20 cellular contexts compared by ENCODE assay signal in genomic region chr2:58701688-58702301, GRCh38.
A peak's percentile ranks its signal among the peaks of the same experiment; 100 is the strongest.
DNase-seq lines count a peak whose midpoint lies in the region; ATAC-seq, FAIRE-seq and TF ChIP-seq lines count a peak whose summit lies in the region.
"Had no signal": no experiment of that assay in that cellular context is flagged by ENCODE, and none has a peak within 500 bp of the region (broad histone marks: within the 10 kb centered on the region; RNA-seq: fewer than 3 reads in every experiment).

No MANE protein-coding gene starts in this region.

- intact Hi-C loops in endothelial cell of umbilical vein (cut with micrococcal nuclease), result no loop called here

- no peaks in the 10 kb centered on the region for H3K9me3 Mint-ChIP-seq in stimulated activated naive CD8-positive, alpha-beta T cell treated with anti-CD3 and anti-CD28 coated beads, Interleukin-15, amount 100 ng/mL, for 72 hours
- H3K9me3 Mint-ChIP-seq: T-helper 1 cell treated with Interleukin-12 subunit alpha and Interleukin-12 subunit beta and Interleukin-4 antibody, amounts not matched to agents 30 μg/mL and 1 μg/mL, for 36 hours had no signal

- ATAC-seq in GM18499 (IDR thresholded peaks at IDR 0.05; ENCODE audit: insufficient read depth, unreplicated experiment) (peak; percentile 64), GM21526 (IDR thresholded peaks at IDR 0.05; ENCODE audit: low FRiP score, unreplicated experiment) (peak; percentile 70), HG03378 (IDR thresholded peaks at IDR 0.05; ENCODE audit: unreplicated experiment) (peak; percentile 59)
- no peak for ATAC-seq in stimulated activated naive CD8-positive, alpha-beta T cell treated with anti-CD3 and anti-CD28 coated beads, Interleukin-15, amount 100 ng/mL, for 72 hours

- CTCF ChIA-PET in endothelial cell of umbilical vein (lab: Charles Lee), result interaction anchor here (0.8 to 1.0 kb wide), 3 partner anchors 8 to 21 kb away, joined by 3 to 4 read pairs (median 3); no protein-coding TSS in a partner anchor

- H4K20me1 ChIP-seq in endothelial cell of umbilical vein (replicated peaks; ENCODE audit: control insufficient read depth, extremely low read depth, insufficient read depth, low read length), result no peaks in the 10 kb centered on the region

- H3K4me1 Mint-ChIP-seq in stimulated activated naive CD8-positive, alpha-beta T cell treated with anti-CD3 and anti-CD28 coated beads, Interleukin-15, amount 100 ng/mL, for 72 hours, result no peaks in the 10 kb centered on the region

- no peak for TF ChIP-seq POLR2A in endothelial cell of umbilical vein (IDR thresholded peaks at IDR 0.05; ENCODE audit: low read depth, low read length)
- TF ChIP-seq POLR2A in GM12892 (IDR thresholded peaks at IDR 0.05; ENCODE audit: low read depth, low read length), result no peak

- no TSS peak for BruUV-seq in endothelial cell of umbilical vein (replicated peaks; lab: Mats Ljungman, UMichigan)

- DNase-seq in endothelial cell of umbilical vein (ENCODE audit: low read depth, low spot score), result peak; percentile 2
- no peak for DNase-seq in NCI-H1436 (lab: John Stamatoyannopoulos, UW)
- no peak for DNase-seq in stimulated activated naive CD8-positive, alpha-beta T cell treated with anti-CD3 and anti-CD28 coated beads, Interleukin-15, amount 100 ng/mL, for 72 hours
- DNase-seq in GM12892 (ENCODE audit: insufficient read length), result no peak
- no peak for DNase-seq in 8988T
- DNase-seq: activated CD4-positive, alpha-beta T cell treated with anti-CD3 and anti-CD28 coated beads for 48 hours; activated T-cell treated with anti-CD3 and anti-CD28 coated beads, Interleukin-2, amount 50 U/mL, for 48 hours; adrenal gland; cortex of kidney; DND-41; NCI-H1417 treated with DMSO at 0.1 percent for 48 hours; NCI-H510A; stimulated activated naive CD4-positive, alpha-beta T cell treated with Interleukin-2 at 50 U/mL for 16 hours; uterus had no signal

- dilution Hi-C loops in endothelial cell of umbilical vein (cut with MboI; ENCODE audit: extremely low pct_ligation_motif_present, low sequenced_read_pairs), result no loop called here

- FAIRE-seq in endothelial cell of umbilical vein (lab: Jason Lieb, UNC) (no peak), GM12892 (lab: Jason Lieb, UNC) (no peak)
- FAIRE-seq: HepG2, RCC 7860 had no signal

- H3K27me3 Mint-ChIP-seq in stimulated activated naive CD8-positive, alpha-beta T cell treated with anti-CD3 and anti-CD28 coated beads, Interleukin-15, amount 100 ng/mL, for 72 hours, result no peaks in the 10 kb centered on the region

- H3K27ac ChIP-seq in endothelial cell of umbilical vein (ENCODE audit: insufficient read depth, low read depth, low read length), result no peak overlapping the region
- H3K27ac ChIP-seq: adrenal gland, uterus had no signal

- H3K79me2 ChIP-seq in endothelial cell of umbilical vein (ENCODE audit: control insufficient read depth, insufficient read depth, low read length), result no peaks in the 10 kb centered on the region

- H3K9me3 ChIP-seq in endothelial cell of umbilical vein (replicated peaks; ENCODE audit: control insufficient read depth, insufficient read depth, low read length), result no peaks in the 10 kb centered on the region
- H3K9me3 ChIP-seq: adrenal gland, uterus had no signal

- H3K4me2 ChIP-seq in endothelial cell of umbilical vein (ENCODE audit: insufficient read depth, low read length), result peak overlapping the region; percentile 54

- peak overlapping the region; percentile 81 for H2AFZ ChIP-seq in endothelial cell of umbilical vein (ENCODE audit: low read depth, low read length)

- no peaks in the 10 kb centered on the region for H3K36me3 ChIP-seq in endothelial cell of umbilical vein (ENCODE audit: control insufficient read depth in 2 of 2, extremely low read depth in 1 of 2, insufficient read depth in 2 of 2, low read length in 2 of 2)
- H3K36me3 ChIP-seq: adrenal gland, uterus had no signal

- H3K4me3 Mint-ChIP-seq in stimulated activated naive CD8-positive, alpha-beta T cell treated with anti-CD3 and anti-CD28 coated beads, Interleukin-15, amount 100 ng/mL, for 72 hours, result no peak overlapping the region
- H3K4me3 Mint-ChIP-seq: T-helper 1 cell treated with Interleukin-12 subunit alpha and Interleukin-12 subunit beta and Interleukin-4 antibody, amounts not matched to agents 30 μg/mL and 1 μg/mL, for 36 hours had no signal

- POLR2A ChIA-PET in endothelial cell of umbilical vein (lab: Charles Lee), result no interaction called here

- no peak for TF ChIP-seq CTCF in endothelial cell of umbilical vein (IDR thresholded peaks at IDR 0.05; ENCODE audit: extremely low read depth in 1 of 2, insufficient read depth in 1 of 2, low read depth in 1 of 2, low read length in 2 of 2)

- no peaks in the 10 kb centered on the region for H3K9me1 ChIP-seq in endothelial cell of umbilical vein (replicated peaks; ENCODE audit: control insufficient read depth, extremely low read depth, insufficient read depth, low read length)

- peaks cover 11% of the 10 kb centered on the region for H3K4me1 ChIP-seq in endothelial cell of umbilical vein (ENCODE audit: control insufficient read depth, extremely low read depth, insufficient read depth, low read length)
- H3K4me1 ChIP-seq: adrenal gland, uterus had no signal

- no peak overlapping the region for H3K4me3 ChIP-seq in endothelial cell of umbilical vein (replicated peaks in 1 of 3; ENCODE audit: insufficient read depth in 1 of 3, low read depth in 1 of 3, low read length in 3 of 3)
- H3K4me3 ChIP-seq: adrenal gland, uterus had no signal

- H3K27me3 ChIP-seq in endothelial cell of umbilical vein (ENCODE audit: control insufficient read depth in 2 of 2, insufficient read depth in 2 of 2, low read length in 2 of 2), result no peaks in the 10 kb centered on the region
- H3K27me3 ChIP-seq: adrenal gland, uterus had no signal

- no peak overlapping the region for H3K9ac ChIP-seq in endothelial cell of umbilical vein (replicated peaks; ENCODE audit: extremely low read depth, insufficient read depth, low read length)

- no peak overlapping the region for H3K27ac Mint-ChIP-seq in stimulated activated naive CD8-positive, alpha-beta T cell treated with anti-CD3 and anti-CD28 coated beads, Interleukin-15, amount 100 ng/mL, for 72 hours
- H3K27ac Mint-ChIP-seq: T-helper 1 cell treated with Interleukin-12 subunit alpha and Interleukin-12 subunit beta and Interleukin-4 antibody, amounts not matched to agents 30 μg/mL and 1 μg/mL, for 36 hours had no signal

TF ChIP-seq in endothelial cell of umbilical vein, 7 proteins besides CTCF, POLR2A, EP300 and RAD21:
- TF ChIP-seq MYC (IDR thresholded peaks at IDR 0.05; ENCODE audit: low read depth, low read length) (no peak), GATA2 (IDR thresholded peaks at IDR 0.05; ENCODE audit: insufficient read depth, insufficient read length, low read depth, low read length) (no peak), EZH2 (IDR thresholded peaks at IDR 0.05; ENCODE audit: borderline replicate concordance, low read depth, low read length, severe bottlenecking) (no peak), FOS (IDR thresholded peaks at IDR 0.05; ENCODE audit: borderline replicate concordance, insufficient read depth, low read length) (no peak), POLR2AphosphoS5 (IDR thresholded peaks at IDR 0.05; ENCODE audit: insufficient read depth, low read depth, low read length) (no peak), JUN (IDR thresholded peaks at IDR 0.05; ENCODE audit: borderline replicate concordance, insufficient read depth, insufficient read length, low read depth) (no peak)
- TF ChIP-seq, protein P1, sequence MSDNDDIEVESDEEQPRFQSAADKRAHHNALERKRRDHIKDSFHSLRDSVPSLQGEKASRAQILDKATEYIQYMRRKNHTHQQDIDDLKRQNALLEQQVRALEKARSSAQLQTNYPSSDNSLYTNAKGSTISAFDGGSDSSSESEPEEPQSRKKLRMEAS (IDR thresholded peaks at IDR 0.05; ENCODE audit: insufficient read depth, insufficient read length), result no peak
